5 cellular contexts compared by ENCODE assay signal in genomic region chr10:71931295-71931694, GRCh38.
"Had no signal": no experiment of that assay in that cellular context is flagged by ENCODE, and none has a peak within 500 bp of the region (broad histone marks: within the 10 kb centered on the region; RNA-seq: fewer than 3 reads in every experiment).

No MANE protein-coding gene starts in this region.

- H3K4me3 ChIP-seq: K562 had no signal

- DNase-seq: IMR-90, KBM-7, KG1 had no signal

- ATAC-seq: HepG2, K562 had no signal
